1 cellular context compared by ENCODE assay signal in the genomic region with DNA sequence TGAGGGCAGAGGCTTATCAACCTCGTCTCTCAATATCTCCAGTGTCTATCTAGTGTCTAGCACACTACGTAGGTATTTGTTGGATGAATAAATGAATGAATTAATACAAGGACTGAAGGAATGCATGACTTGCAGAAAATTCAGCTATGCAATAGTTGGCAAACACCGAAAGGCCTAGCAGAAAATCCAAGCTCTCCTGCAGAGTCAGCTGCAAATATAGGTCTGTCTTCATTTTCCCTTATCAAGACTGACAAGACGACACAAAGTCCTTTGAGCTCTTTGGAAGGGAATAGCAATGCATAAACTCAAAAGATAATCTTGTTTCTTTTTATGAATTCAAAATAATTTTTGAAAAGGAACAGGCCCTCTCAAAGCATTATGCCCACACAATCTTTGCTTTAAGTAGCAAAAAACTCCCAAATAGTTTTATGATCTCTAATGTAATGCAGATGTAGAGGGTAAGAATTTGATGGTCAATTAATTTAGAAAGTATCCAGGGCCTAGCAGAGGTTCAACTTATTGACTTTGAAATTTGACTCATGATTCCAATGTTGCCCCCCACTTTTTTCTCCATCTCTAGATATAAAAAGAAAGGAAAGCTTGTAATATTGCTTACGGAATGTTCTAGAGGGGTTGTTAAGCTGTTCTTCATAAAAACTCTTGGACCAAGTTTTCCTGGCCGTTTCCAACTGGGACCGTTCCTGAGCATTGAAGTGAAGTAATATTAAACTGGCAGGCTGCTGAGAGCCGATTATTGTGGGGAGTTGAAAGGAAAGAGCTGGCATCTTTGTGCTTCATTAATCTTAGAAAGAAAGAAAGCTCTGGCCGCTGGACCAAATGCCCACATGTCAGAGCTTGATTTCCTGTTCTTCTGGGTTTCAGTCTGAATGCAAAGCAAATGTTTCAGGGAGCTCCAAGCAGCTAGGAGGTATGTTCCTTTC.
TF ChIP-seq lines count a peak whose summit lies in the region.

No MANE protein-coding gene starts in this region.

TF ChIP-seq in A549, 52 proteins besides CTCF, POLR2A, EP300 and RAD21:
- no peak for TF ChIP-seq KDM5A (IDR thresholded peaks at IDR 0.05)
- TF ChIP-seq MAFK (IDR thresholded peaks at IDR 0.05; ENCODE audit: partially characterized antibody), result peak; percentile 43
- peak; percentile 86 for TF ChIP-seq NFE2L2 (conservative IDR thresholded peaks at IDR 0.05; ENCODE audit: low read length)
